ENCODE assay signal across 12 cellular contexts in genomic region chr20:41167481-41168253, GRCh38. TPM values are rescaled to one million over a fixed set of nuclear protein-coding genes. Genes with fewer than 3 reads are reported as not detected.
DNase-seq lines count a peak whose midpoint lies in the region; ATAC-seq and TF ChIP-seq lines count a peak whose summit lies in the region.
"Had no signal": no experiment of that assay in that cellular context is flagged by ENCODE, and none has a peak within 500 bp of the region (broad histone marks: within the 10 kb centered on the region; RNA-seq: fewer than 3 reads in every experiment).

No MANE protein-coding gene starts in this region.

- peaks cover 59% of the 10 kb centered on the region for H3K36me3 Mint-ChIP-seq in central memory CD8-positive, alpha-beta T cell (ENCODE audit: insufficient read depth)
- H3K36me3 Mint-ChIP-seq in type B pancreatic cell, result peaks cover 17% of the 10 kb centered on the region

- peaks cover 47% of the 10 kb centered on the region for H3K4me1 Mint-ChIP-seq in central memory CD8-positive, alpha-beta T cell
- no peaks in the 10 kb centered on the region for H3K4me1 Mint-ChIP-seq in type B pancreatic cell (ENCODE audit: unreplicated experiment)
- H3K4me1 Mint-ChIP-seq: nephron had no signal

- no peaks in the 10 kb centered on the region for H4K20me1 ChIP-seq in KMS-11 (ENCODE audit: insufficient read depth)

- no peaks in the 10 kb centered on the region for H3K9me3 Mint-ChIP-seq in central memory CD8-positive, alpha-beta T cell
- H3K9me3 Mint-ChIP-seq in type B pancreatic cell, result no peaks in the 10 kb centered on the region
- H3K9me3 Mint-ChIP-seq: nephron had no signal

- no peak overlapping the region for H2AFZ ChIP-seq in KMS-11 (ENCODE audit: low read depth)

- H3K9me3 ChIP-seq in left ventricle myocardium inferior (replicated peaks), result no peaks in the 10 kb centered on the region
- H3K9me3 ChIP-seq: thyroid gland had no signal

- TF ChIP-seq CTCF in left ventricle myocardium inferior (IDR thresholded peaks at IDR 0.05; ENCODE audit: borderline replicate concordance) (no peak), KMS-11 (conservative IDR thresholded peaks at IDR 0.05; ENCODE audit: low read depth, low read length) (no peak), type B pancreatic cell (conservative IDR thresholded peaks at IDR 0.05) (no peak)

- H3K9ac ChIP-seq in KMS-11, result no peak overlapping the region

- DNase-seq in left ventricle myocardium inferior (no peak), Right ventricle myocardium superior (no peak), type B pancreatic cell (ENCODE audit: extremely low spot score, unreplicated experiment) (no peak), NOMO-1 treated with dmso at 0.1 percent for 144 hours (lab: John Stamatoyannopoulos, UW; ENCODE audit: unreplicated experiment) (no peak), DMS53 treated with DMSO at 0.1 percent for 48 hours (lab: John Stamatoyannopoulos, UW; ENCODE audit: unreplicated experiment) (no peak)
- no peak for DNase-seq in central memory CD8-positive, alpha-beta T cell (ENCODE audit: low spot score in 2 of 2)
- DNase-seq: activated gamma-delta T cell had no signal

- peaks cover 15% of the 10 kb centered on the region for H3K4me1 ChIP-seq in left ventricle myocardium inferior
- peaks cover 24% of the 10 kb centered on the region for H3K4me1 ChIP-seq in KMS-11 (ENCODE audit: low read depth, poor library complexity, severe bottlenecking)

- H3K36me3 ChIP-seq in left ventricle myocardium inferior (peaks cover 94% of the 10 kb centered on the region), KMS-11 (ENCODE audit: insufficient read depth) (no peaks in the 10 kb centered on the region)

- ATAC-seq in Right ventricle myocardium superior (ENCODE audit: poor library complexity) (no peak), GM18873 (IDR thresholded peaks at IDR 0.05; ENCODE audit: low FRiP score, unreplicated experiment) (no peak)
- no peak for ATAC-seq in central memory CD8-positive, alpha-beta T cell (replicated peaks; ENCODE audit: extremely low read depth, poor library complexity, severe bottlenecking)

- intact Hi-C loops in left ventricle myocardium inferior (cut with micrococcal nuclease) (no loop called here), Right ventricle myocardium superior (cut with DNase I) (no loop called here)

- H3K27ac ChIP-seq in left ventricle myocardium inferior (replicated peaks) (peak overlapping the region; percentile 21), KMS-11 (no peak overlapping the region)
- H3K27ac ChIP-seq: C4-2B had no signal

- peak overlapping the region; percentile 91 for H3K27ac Mint-ChIP-seq in central memory CD8-positive, alpha-beta T cell (ENCODE audit: low read depth)
- peak overlapping the region; percentile 6 for H3K27ac Mint-ChIP-seq in type B pancreatic cell
- H3K27ac Mint-ChIP-seq: nephron had no signal

- no peak overlapping the region for H3K4me3 Mint-ChIP-seq in central memory CD8-positive, alpha-beta T cell
- H3K4me3 Mint-ChIP-seq in type B pancreatic cell, result no peak overlapping the region
- H3K4me3 Mint-ChIP-seq: nephron had no signal

- H3K4me3 ChIP-seq in left ventricle myocardium inferior, result no peak overlapping the region
- H3K4me3 ChIP-seq in KMS-11 (IDR thresholded peaks at IDR 0.05; ENCODE audit: insufficient read depth, low read depth, low read length), result no peak overlapping the region
- H3K4me3 ChIP-seq: thyroid gland had no signal

- H3K79me2 ChIP-seq in KMS-11 (ENCODE audit: insufficient read depth, low read depth), result no peaks in the 10 kb centered on the region

- H3K27me3 ChIP-seq in left ventricle myocardium inferior (ENCODE audit: low read depth) (no peaks in the 10 kb centered on the region), KMS-11 (ENCODE audit: insufficient read depth, low read depth) (no peaks in the 10 kb centered on the region)
- H3K27me3 ChIP-seq: thyroid gland had no signal

- no peaks in the 10 kb centered on the region for H3K27me3 Mint-ChIP-seq in central memory CD8-positive, alpha-beta T cell
- H3K27me3 Mint-ChIP-seq in type B pancreatic cell, result no peaks in the 10 kb centered on the region

- peak overlapping the region; percentile 40; the same call in 1 of the 2 replicates for H3K4me2 ChIP-seq in KMS-11

RNA-seq across cellular contexts. Expression of gene PLCG1, which starts 30.3 kb away (rescaled TPM):
- total RNA-seq in left ventricle myocardium inferior (46.1 TPM), Right ventricle myocardium superior (45.0 TPM), type B pancreatic cell (ENCODE audit: low replicate concordance) (78.9 and 241 TPM in 2 replicates)
